In the genomic region with DNA sequence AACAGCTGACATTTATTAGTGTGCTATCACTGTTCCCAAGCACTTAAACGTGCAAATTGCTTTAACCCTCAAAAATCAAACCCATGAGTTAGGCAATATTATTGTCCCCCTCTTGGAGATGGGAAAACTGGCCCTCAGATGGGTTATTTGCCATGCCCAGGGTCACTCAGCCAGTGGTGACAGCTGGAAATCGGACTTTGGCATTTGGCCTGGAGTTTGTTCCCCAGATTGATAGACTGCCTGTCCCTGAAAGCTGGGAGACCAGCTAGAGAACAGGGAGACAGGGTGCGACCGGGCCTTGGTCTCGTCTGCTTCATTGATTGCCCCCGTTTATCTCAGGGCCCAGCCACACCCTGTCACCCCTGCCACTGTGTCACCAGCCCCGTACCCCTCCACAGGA, we compare ENCODE assay signal across 28 cellular contexts.
"Had no signal": no experiment of that assay in that cellular context is flagged by ENCODE, and none has a peak within 500 bp of the region (broad histone marks: within the 10 kb centered on the region; RNA-seq: fewer than 3 reads in every experiment).

No MANE protein-coding gene starts in this region.

- H3K9me3 ChIP-seq: esophagus squamous epithelium, ovary, prostate gland, stomach, thyroid gland, upper lobe of left lung had no signal

- H3K27me3 ChIP-seq: brain microvascular endothelial cell, esophagus squamous epithelium, ovary, stomach, thyroid gland, upper lobe of left lung had no signal

- H3K36me3 Mint-ChIP-seq: naive thymus-derived CD4-positive, alpha-beta T cell had no signal

- DNase-seq: activated CD4-positive, alpha-beta memory T cell treated with anti-CD3 and anti-CD28 coated beads, Interleukin-2, amount 10 ng/mL, durations not matched to agents 7 days and 5 days; activated CD4-positive, alpha-beta T cell treated with anti-CD3 and anti-CD28 coated beads for 1 hour; activated CD4-positive, alpha-beta T cell treated with anti-CD3 and anti-CD28 coated beads, Interleukin-2, amount 10 ng/mL, durations not matched to agents 7 days and 5 days; activated CD8-positive, alpha-beta memory T cell treated with anti-CD3 and anti-CD28 coated beads, Interleukin-2, amount 50 U/mL, for 48 hours; activated gamma-delta T cell treated with Interleukin-2 at 50 U/mL for 16 hours; activated naive CD4-positive, alpha-beta T cell treated with anti-CD3 and anti-CD28 coated beads, Interleukin-2, amount 50 U/mL, for 16 hours; activated T-cell treated with anti-CD3 and anti-CD28 coated beads, Interleukin-2, amount 50 U/mL, for 24 hours; amniotic stem cell; brain microvascular endothelial cell; dermis blood vessel endothelial cell; effector CD8-positive, alpha-beta T cell; esophagus squamous epithelium; foreskin melanocyte; left ventricle myocardium superior; midbrain; naive thymus-derived CD4-positive, alpha-beta T cell; ovary; stimulated activated CD4-positive, alpha-beta T cell treated with anti-CD3 and anti-CD28 coated beads, Interleukin-15, amount 100 ng/mL, for 24 hours; stimulated activated CD4-positive, alpha-beta T cell treated with anti-CD3 and anti-CD28 coated beads, Interleukin-2, amount 100 ng/mL, for 24 hours; stimulated activated naive B cell treated with anti-CD40 and anti-IgM and Interleukin-4, amounts not matched to agents 10 μg/mL and 1 μg/mL and 100 μg/mL, for 72 hours; stomach; SW 1271; T1000; thyroid gland had no signal

- H3K36me3 ChIP-seq: brain microvascular endothelial cell, ovary, prostate gland, thyroid gland had no signal

- H3K9me3 Mint-ChIP-seq: activated CD4-positive, alpha-beta T cell treated with anti-CD3 and anti-CD28 coated beads, Interleukin-2, amount 10 ng/mL, durations not matched to agents 7 days and 5 days; activated T-cell treated with anti-CD3 and anti-CD28 coated beads, Interleukin-2, amount 50 U/mL, for 24 hours; stimulated activated naive B cell treated with anti-CD40 and anti-IgM and Interleukin-4, amounts not matched to agents 10 μg/mL and 1 μg/mL and 100 μg/mL, for 72 hours; T-helper 1 cell treated with Interleukin-12 subunit alpha and Interleukin-12 subunit beta and Interleukin-4 antibody, amounts not matched to agents 30 μg/mL and 1 μg/mL, for 36 hours had no signal

- ATAC-seq: left ventricle myocardium superior; naive thymus-derived CD4-positive, alpha-beta T cell; stimulated activated naive B cell treated with anti-CD40 and anti-IgM and Interleukin-4, amounts not matched to agents 10 μg/mL and 1 μg/mL and 100 μg/mL, for 72 hours had no signal

- H3K4me3 Mint-ChIP-seq: activated CD4-positive, alpha-beta T cell treated with anti-CD3 and anti-CD28 coated beads, Interleukin-2, amount 10 ng/mL, durations not matched to agents 7 days and 5 days; activated T-cell treated with anti-CD3 and anti-CD28 coated beads, Interleukin-2, amount 50 U/mL, for 24 hours; stimulated activated naive B cell treated with anti-CD40 and anti-IgM and Interleukin-4, amounts not matched to agents 10 μg/mL and 1 μg/mL and 100 μg/mL, for 72 hours; T-helper 1 cell treated with Interleukin-12 subunit alpha and Interleukin-12 subunit beta and Interleukin-4 antibody, amounts not matched to agents 30 μg/mL and 1 μg/mL, for 36 hours had no signal

- H3K27me3 Mint-ChIP-seq: activated CD4-positive, alpha-beta memory T cell treated with anti-CD3 and anti-CD28 coated beads, Interleukin-2, amount 10 ng/mL, durations not matched to agents 7 days and 5 days; activated CD4-positive, alpha-beta T cell treated with anti-CD3 and anti-CD28 coated beads, Interleukin-2, amount 10 ng/mL, durations not matched to agents 7 days and 5 days; activated T-cell treated with anti-CD3 and anti-CD28 coated beads, Interleukin-2, amount 50 U/mL, for 24 hours; naive thymus-derived CD4-positive, alpha-beta T cell; stimulated activated naive B cell treated with anti-CD40 and anti-IgM and Interleukin-4, amounts not matched to agents 10 μg/mL and 1 μg/mL and 100 μg/mL, for 72 hours had no signal

- H3K27ac ChIP-seq: brain microvascular endothelial cell, epithelial cell of prostate, esophagus squamous epithelium, ovary, prostate gland, stomach, thyroid gland, upper lobe of left lung had no signal

- H3K4me1 Mint-ChIP-seq: naive thymus-derived CD4-positive, alpha-beta T cell had no signal

- H3K4me3 ChIP-seq: esophagus squamous epithelium, ovary, prostate gland, stomach, thyroid gland, upper lobe of left lung had no signal

- H3K27ac Mint-ChIP-seq: activated T-cell treated with anti-CD3 and anti-CD28 coated beads, Interleukin-2, amount 50 U/mL, for 24 hours; naive thymus-derived CD4-positive, alpha-beta T cell; stimulated activated naive B cell treated with anti-CD40 and anti-IgM and Interleukin-4, amounts not matched to agents 10 μg/mL and 1 μg/mL and 100 μg/mL, for 72 hours; T-helper 1 cell treated with Interleukin-12 subunit alpha and Interleukin-12 subunit beta and Interleukin-4 antibody, amounts not matched to agents 30 μg/mL and 1 μg/mL, for 36 hours had no signal

- H3K4me1 ChIP-seq: prostate gland, thyroid gland had no signal
